8 cellular contexts compared by ENCODE assay signal in the genomic region with DNA sequence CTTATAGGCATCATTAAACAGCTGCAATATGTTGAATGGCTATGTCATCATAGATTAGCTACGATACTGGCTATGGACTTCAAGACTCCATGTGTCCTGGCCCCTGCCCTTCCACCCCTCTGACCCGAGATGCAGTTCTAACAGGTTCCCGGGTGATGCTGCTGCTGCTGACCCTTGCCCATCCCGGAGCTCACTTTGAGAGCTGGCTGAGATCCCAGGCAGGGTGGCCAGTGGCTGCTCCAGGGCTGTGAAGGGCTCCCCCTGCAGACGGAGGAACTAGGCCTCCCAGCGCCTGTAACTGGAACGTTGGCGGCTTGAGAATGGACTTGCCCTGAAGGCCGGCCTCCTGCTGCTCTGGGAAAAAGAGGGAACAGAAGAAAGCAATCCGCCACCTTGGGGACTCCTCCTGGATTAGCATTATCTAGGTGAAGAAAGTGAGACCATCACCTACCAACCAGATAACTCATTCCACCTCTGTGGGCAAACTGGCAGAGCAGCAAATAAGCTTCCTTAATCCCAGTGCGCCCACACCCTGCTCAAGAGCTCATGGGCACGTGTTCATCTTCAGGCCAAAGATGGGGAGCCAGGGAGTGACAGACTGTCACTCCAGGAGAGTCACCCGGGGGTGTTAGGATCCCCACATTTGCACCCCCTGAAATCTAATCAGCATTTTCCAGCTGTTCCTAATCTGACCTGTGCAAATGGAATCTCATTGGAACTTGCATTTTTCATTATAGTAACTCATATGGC. TPM values are rescaled to one million over a fixed set of nuclear protein-coding genes. Genes with fewer than 3 reads are reported as not detected.
DNase-seq lines count a peak whose midpoint lies in the region; ATAC-seq and TF ChIP-seq lines count a peak whose summit lies in the region.

No MANE protein-coding gene starts in this region.

- no peak overlapping the region for H2AK5ac ChIP-seq in mesenchymal stem cell (ENCODE audit: low read length, severe bottlenecking)

- H3K27ac ChIP-seq in mesenchymal stem cell (ENCODE audit: low read length, poor library complexity, severe bottlenecking), result no peak overlapping the region

- no peak overlapping the region for H2AFZ ChIP-seq in mesenchymal stem cell (ENCODE audit: low read depth, low read length)

- DNase-seq in DMS53 (lab: John Stamatoyannopoulos, UW) (peak; percentile 72), HuH-7.5 (ENCODE audit: low spot score) (peak; percentile 96), chondrocyte (ENCODE audit: low spot score) (peak; percentile 64), mesenchymal stem cell (peak; percentile 51), cerebellum (ENCODE audit: low spot score) (no peak)
- DNase-seq in effector CD8-positive, alpha-beta T cell (lab: John Stamatoyannopoulos, UW), result no peak

- no peak overlapping the region for H2BK15ac ChIP-seq in mesenchymal stem cell (ENCODE audit: low read depth, poor library complexity, severe bottlenecking)

- ATAC-seq in HG02610 (IDR thresholded peaks at IDR 0.05; ENCODE audit: unreplicated experiment) (no peak), HG03045 (IDR thresholded peaks at IDR 0.05; ENCODE audit: unreplicated experiment) (no peak)

- H3K27me3 Mint-ChIP-seq in chondrocyte (ENCODE audit: low read depth), result peaks cover 4% of the 10 kb centered on the region

- no peaks in the 10 kb centered on the region for H3K9me3 Mint-ChIP-seq in chondrocyte (ENCODE audit: low read depth)

- no peak overlapping the region for H3K4me2 ChIP-seq in mesenchymal stem cell (ENCODE audit: low read length, poor library complexity, severe bottlenecking)

- H3K4me1 Mint-ChIP-seq in chondrocyte (ENCODE audit: low read depth), result no peaks in the 10 kb centered on the region

- H3K23ac ChIP-seq in mesenchymal stem cell (ENCODE audit: low read length in 2 of 2), result no peak overlapping the region

- no peak overlapping the region for H2BK5ac ChIP-seq in mesenchymal stem cell (ENCODE audit: low read depth, low read length, poor library complexity, severe bottlenecking)

- H3K14ac ChIP-seq in mesenchymal stem cell (ENCODE audit: low read length in 2 of 2), result no peak overlapping the region

- no peak overlapping the region for H3K4ac ChIP-seq in mesenchymal stem cell (ENCODE audit: low read depth in 1 of 2, low read length in 2 of 2)

- TF ChIP-seq CTCF in chondrocyte (IDR thresholded peaks at IDR 0.05), result peak; percentile 68

- no peaks in the 10 kb centered on the region for H3K9me3 ChIP-seq in mesenchymal stem cell (ENCODE audit: control insufficient read depth, low read length)

- H2BK120ac ChIP-seq in mesenchymal stem cell (ENCODE audit: low read depth, low read length), result no peak overlapping the region

- H3K36me3 Mint-ChIP-seq in chondrocyte (ENCODE audit: low read depth), result no peaks in the 10 kb centered on the region

- H3K36me3 ChIP-seq in mesenchymal stem cell (ENCODE audit: control insufficient read depth in 1 of 2, insufficient read depth in 2 of 2, low read depth in 1 of 2, low read length in 2 of 2), result no peaks in the 10 kb centered on the region

- no peak overlapping the region for H3K27ac Mint-ChIP-seq in chondrocyte (ENCODE audit: unreplicated experiment)

- 64% methylated on average over 9 of the region's 13 CpGs for WGBS in mesenchymal stem cell

- H4K8ac ChIP-seq in mesenchymal stem cell (ENCODE audit: low read length), result no peak overlapping the region

- H3K27me3 ChIP-seq in mesenchymal stem cell (ENCODE audit: control insufficient read depth in 1 of 2, insufficient read depth in 1 of 2, low read length in 2 of 2), result peaks cover 4 to 13% of the 10 kb centered on the region in 2 experiments

- peaks cover 2% of the 10 kb centered on the region for H3K4me1 ChIP-seq in mesenchymal stem cell (ENCODE audit: control insufficient read depth, insufficient read depth, low read depth, low read length)

- H3K79me1 ChIP-seq in mesenchymal stem cell (replicated peaks; ENCODE audit: low read length, poor library complexity, severe bottlenecking), result peaks cover 1% of the 10 kb centered on the region

- no peak overlapping the region for H3K18ac ChIP-seq in mesenchymal stem cell (ENCODE audit: low read depth in 1 of 2, low read length in 2 of 2)

- H4K91ac ChIP-seq in mesenchymal stem cell (ENCODE audit: low read length), result no peak overlapping the region

- H2BK12ac ChIP-seq in mesenchymal stem cell (ENCODE audit: low read length in 2 of 2), result no peak overlapping the region

- no peak overlapping the region for H3K9ac ChIP-seq in mesenchymal stem cell (ENCODE audit: low read length)

- no peak overlapping the region for H3K4me3 ChIP-seq in mesenchymal stem cell (ENCODE audit: insufficient read depth in 1 of 2, low read depth in 1 of 2, low read length in 2 of 2)

- H3K4me3 Mint-ChIP-seq in chondrocyte (ENCODE audit: unreplicated experiment), result no peak overlapping the region

RNA-seq across cellular contexts. Expression of a gene that starts 56.8 kb away (rescaled TPM):
- total RNA-seq in chondrocyte (6.8 to 9.8 TPM (median 8.7 TPM) in 3 replicates), cerebellum (8.1 TPM)
- polyA plus RNA-seq in mesenchymal stem cell (2013, experiment 1 of 2), result 6.1 TPM
- polyA plus RNA-seq in mesenchymal stem cell (2013, experiment 2 of 2), result 6.1 TPM

Comparison
In these comparisons a context has a peak if more than half of its experiments do, and no peak if none do; other contexts are left out.
1. DNase-seq: peak in DMS53 (single experiment), HuH-7.5 (single experiment), chondrocyte (single experiment) and mesenchymal stem cell (single experiment); none in cerebellum (single experiment) and effector CD8-positive, alpha-beta T cell (single experiment).